12 cellular contexts compared by ENCODE assay signal in genomic region chr11:129828301-129828836, GRCh38. TPM values are rescaled to one million over a fixed set of nuclear protein-coding genes. Genes with fewer than 3 reads are reported as not detected.
A peak's percentile ranks its signal among the peaks of the same experiment; 100 is the strongest.
DNase-seq lines count a peak whose midpoint lies in the region; ATAC-seq and TF ChIP-seq lines count a peak whose summit lies in the region.
"Had no signal": no experiment of that assay in that cellular context is flagged by ENCODE, and none has a peak within 500 bp of the region (broad histone marks: within the 10 kb centered on the region; RNA-seq: fewer than 3 reads in every experiment).

No MANE protein-coding gene starts in this region.

- H3K4me1 Mint-ChIP-seq in CD8-positive, alpha-beta T cell (ENCODE audit: low read depth) = peaks cover 9% of the 10 kb centered on the region

- no peak overlapping the region for H3K4me3 Mint-ChIP-seq in CD8-positive, alpha-beta T cell

- WGBS in SK-N-SH (ENCODE audit: low lambda C conversion rate) = 54% methylated on average over 9 of the region's 9 CpGs

- no peak for TF ChIP-seq EP300 in SK-N-SH (IDR thresholded peaks at IDR 0.05; ENCODE audit: borderline replicate concordance in 1 of 2, low read depth in 1 of 2, low read length in 1 of 2)

- H2AFZ ChIP-seq in SK-N-SH (ENCODE audit: low read depth) = no peak overlapping the region

- ATAC-seq in CD8-positive, alpha-beta T cell = no peak
- ATAC-seq: activated CD4-positive, CD25-positive, alpha-beta regulatory T cell treated with anti-CD3 and anti-CD28 coated beads, Interleukin-2, amount 50 U/mL, for 24 hours; activated naive CD4-positive, alpha-beta T cell treated with anti-CD3 and anti-CD28 coated beads, Interleukin-2, amount 50 U/mL, for 72 hours had no signal

- peaks cover 4% of the 10 kb centered on the region for H3K27me3 Mint-ChIP-seq in CD8-positive, alpha-beta T cell (ENCODE audit: low read depth)

- no peak overlapping the region for H3K9ac ChIP-seq in SK-N-SH

- no peaks in the 10 kb centered on the region for H4K20me1 ChIP-seq in SK-N-SH (ENCODE audit: insufficient read depth)

- DNase-seq in CD8-positive, alpha-beta T cell = no peak
- peak; percentile 77 for DNase-seq in NCI-H2029 treated with DMSO at 0.1 percent for 48 hours (lab: John Stamatoyannopoulos, UW)
- no peak for DNase-seq in breast epithelium (ENCODE audit: low spot score in 2 of 2)
- DNase-seq in lung microvascular endothelial cell (ENCODE audit: low read depth in 2 of 2) = peak; percentile 15 to 31
- DNase-seq in D341Med (ENCODE audit: low spot score) = no peak
- no peak for DNase-seq in activated CD8-positive, alpha-beta memory T cell treated with anti-CD3 and anti-CD28 coated beads, Interleukin-2, amount 50 U/mL, for 48 hours
- no peak for DNase-seq in SK-N-SH
- DNase-seq in NOMO-1 treated with dmso at 0.1 percent for 144 hours (lab: John Stamatoyannopoulos, UW; ENCODE audit: unreplicated experiment) = no peak
- DNase-seq: KG1, uterus had no signal

- H3K4me3 ChIP-seq in CD8-positive, alpha-beta T cell (ENCODE audit: low read depth, low read length) = no peak overlapping the region
- H3K4me3 ChIP-seq in breast epithelium = peak overlapping the region in 1 of 3 donors; percentile 4
- H3K4me3 ChIP-seq in SK-N-SH (ENCODE audit: low read depth in 2 of 2, low read length in 1 of 2) = no peak overlapping the region
- H3K4me3 ChIP-seq: uterus had no signal

- CTCF ChIA-PET in CD8-positive, alpha-beta T cell (lab: Charles Lee) = interaction anchor here (0.8 to 1.5 kb wide), 2 partner anchors 77 to 1035 kb away, joined by 3 to 4 read pairs; no protein-coding TSS in a partner anchor
- CTCF ChIA-PET in SK-N-SH (lab: Yijun Ruan, JAX) = interaction anchor here (1.2 kb wide), 1 partner anchor 15 kb away, joined by 3 read pairs; no protein-coding TSS in a partner anchor

- H3K27ac ChIP-seq in CD8-positive, alpha-beta T cell (ENCODE audit: low read depth, low read length) = no peak overlapping the region
- H3K27ac ChIP-seq in breast epithelium (peak overlapping the region; percentile 73 to 75), SK-N-SH (ENCODE audit: low read depth in 2 of 2, low read length in 1 of 2) (no peak overlapping the region)
- H3K27ac ChIP-seq: uterus had no signal

- H3K36me3 ChIP-seq in CD8-positive, alpha-beta T cell (ENCODE audit: insufficient read depth, low read length) = no peaks in the 10 kb centered on the region
- H3K36me3 ChIP-seq in breast epithelium (no peaks in the 10 kb centered on the region), SK-N-SH (replicated peaks in 1 of 2; ENCODE audit: control insufficient read depth in 1 of 2, insufficient read depth in 2 of 2, low read length in 1 of 2) (no peaks in the 10 kb centered on the region)
- H3K36me3 ChIP-seq: uterus had no signal

- H3K9me2 ChIP-seq in SK-N-SH = no peaks in the 10 kb centered on the region

- H3F3A ChIP-seq in SK-N-SH (replicated peaks; ENCODE audit: insufficient read depth) = no peaks in the 10 kb centered on the region

- H3K9me3 Mint-ChIP-seq in CD8-positive, alpha-beta T cell = peaks cover 2% of the 10 kb centered on the region
- H3K9me3 Mint-ChIP-seq: activated naive CD4-positive, alpha-beta T cell treated with anti-CD3 and anti-CD28 coated beads, Interleukin-2, amount 50 U/mL, for 72 hours had no signal

- intact Hi-C loops in CD8-positive, alpha-beta T cell (cut with DNase I, micrococcal nuclease) = no loop called here
- intact Hi-C loops in breast epithelium (cut with DNase I; ENCODE audit: low total_unique reads) = no loop called here

- peak overlapping the region; percentile 49 for H3K27ac Mint-ChIP-seq in CD8-positive, alpha-beta T cell
- H3K27ac Mint-ChIP-seq: activated naive CD4-positive, alpha-beta T cell treated with anti-CD3 and anti-CD28 coated beads, Interleukin-2, amount 50 U/mL, for 72 hours had no signal

- TF ChIP-seq POLR2A in breast epithelium (IDR thresholded peaks at IDR 0.05) = no peak

- TF ChIP-seq RAD21 in SK-N-SH (IDR thresholded peaks at IDR 0.05; ENCODE audit: low read length) = no peak

- POLR2A ChIA-PET in CD8-positive, alpha-beta T cell (lab: Charles Lee) = interaction anchor here (1.3 kb wide), 1 partner anchor 14 kb away, joined by 3 read pairs; no protein-coding TSS in a partner anchor
- POLR2A ChIA-PET in SK-N-SH (lab: Yijun Ruan, JAX) = interaction anchor here (0.6 kb wide), 1 partner anchor 304 kb away, joined by 3 read pairs; no protein-coding TSS in a partner anchor

- no peak overlapping the region for H3K4me2 ChIP-seq in SK-N-SH

- no peak for TF ChIP-seq CTCF in CD8-positive, alpha-beta T cell (IDR thresholded peaks at IDR 0.05)
- TF ChIP-seq CTCF in breast epithelium (IDR thresholded peaks at IDR 0.05) (no peak), SK-N-SH (IDR thresholded peaks at IDR 0.05) (no peak)

- H3K36me3 Mint-ChIP-seq in CD8-positive, alpha-beta T cell = no peaks in the 10 kb centered on the region
- H3K36me3 Mint-ChIP-seq: activated naive CD4-positive, alpha-beta T cell treated with anti-CD3 and anti-CD28 coated beads, Interleukin-2, amount 50 U/mL, for 72 hours had no signal

- no peaks in the 10 kb centered on the region for H3K27me3 ChIP-seq in CD8-positive, alpha-beta T cell (ENCODE audit: insufficient read depth, low read length)
- H3K27me3 ChIP-seq in breast epithelium (no peaks in the 10 kb centered on the region), SK-N-SH (ENCODE audit: insufficient read depth) (no peaks in the 10 kb centered on the region; the same call in 1 of the 2 replicates)
- H3K27me3 ChIP-seq: uterus had no signal

- H3K4me1 ChIP-seq in CD8-positive, alpha-beta T cell (ENCODE audit: insufficient read depth, low read length) = no peaks in the 10 kb centered on the region
- H3K4me1 ChIP-seq in breast epithelium = no peaks in the 10 kb centered on the region
- H3K4me1 ChIP-seq in SK-N-SH (ENCODE audit: control insufficient read depth in 1 of 2, insufficient read depth in 2 of 2, low read depth in 1 of 2, low read length in 1 of 2) = no peaks in the 10 kb centered on the region
- H3K4me1 ChIP-seq: uterus had no signal

- no peaks in the 10 kb centered on the region for H3K9me3 ChIP-seq in CD8-positive, alpha-beta T cell (ENCODE audit: low read length)
- H3K9me3 ChIP-seq in breast epithelium = no peaks in the 10 kb centered on the region
- no peaks in the 10 kb centered on the region for H3K9me3 ChIP-seq in SK-N-SH
- H3K9me3 ChIP-seq: uterus had no signal

- H3K79me2 ChIP-seq in SK-N-SH (ENCODE audit: insufficient read depth) = no peaks in the 10 kb centered on the region

TF ChIP-seq in SK-N-SH, 30 proteins besides CTCF, POLR2A, EP300 and RAD21:
- TF ChIP-seq REST (IDR thresholded peaks at IDR 0.05; ENCODE audit: low read depth, low read length) (no peak), MAX (IDR thresholded peaks at IDR 0.05; ENCODE audit: low read depth) (no peak), TEAD4 (IDR thresholded peaks at IDR 0.05; ENCODE audit: borderline replicate concordance, insufficient read depth) (no peak), RXRA (IDR thresholded peaks at IDR 0.05; ENCODE audit: borderline replicate concordance, low read depth) (no peak), CHD2 (IDR thresholded peaks at IDR 0.05; ENCODE audit: low read length, partially characterized antibody) (no peak), ELF1 (IDR thresholded peaks at IDR 0.05) (no peak), SMC3 (IDR thresholded peaks at IDR 0.05; ENCODE audit: low read depth, low read length) (no peak), YY1 (IDR thresholded peaks at IDR 0.05; ENCODE audit: low read depth) (no peak), TAF1 (IDR thresholded peaks at IDR 0.05; ENCODE audit: borderline replicate concordance, low read depth, low read length) (no peak), IRF3 (IDR thresholded peaks at IDR 0.05; ENCODE audit: low read depth, low read length) (no peak), FOXM1 (IDR thresholded peaks at IDR 0.05; ENCODE audit: low read depth) (no peak)

RNA-seq across cellular contexts. Expression of gene TMEM45B, which starts 12.7 kb away (rescaled TPM):
- under 1 TPM; 0.41 to 0.81 TPM for total RNA-seq in CD8-positive, alpha-beta T cell
- total RNA-seq in breast epithelium (10 to 100 TPM in 1 of 3 donors, 1 to 10 TPM in 1, not detected in 1; 7.3 to 11.8 TPM), lung microvascular endothelial cell (0.99 and 1.3 TPM in 2 replicates)
- polyA plus RNA-seq in SK-N-SH (2012; rRNA removed) = not detected in 2 replicates
- polyA plus RNA-seq in SK-N-SH (2012; cell fraction: cytosol; rRNA removed) = 0.04 TPM in 1 of 2 replicates, not detected in the other
- polyA plus RNA-seq in SK-N-SH (2012; cell fraction: nucleus; rRNA removed) = not detected in 2 replicates

Comparison
In these comparisons a context has a peak if more than half of its experiments do, and no peak if none do; other contexts are left out.
1. DNase-seq: peak in NCI-H2029 treated with DMSO at 0.1 percent for 48 hours (single experiment) and lung microvascular endothelial cell (2 of 2); none in CD8-positive, alpha-beta T cell (0 of 7), breast epithelium (0 of 2), D341Med (single experiment), activated CD8-positive, alpha-beta memory T cell treated with anti-CD3 and anti-CD28 coated beads, Interleukin-2, amount 50 U/mL, for 48 hours (single experiment), SK-N-SH (single experiment) and NOMO-1 treated with dmso at 0.1 percent for 144 hours (single experiment).
2. H3K27ac ChIP-seq: peak in breast epithelium (2 of 2); none in CD8-positive, alpha-beta T cell (single experiment) and SK-N-SH (0 of 2).